ENCODE assay signal across 12 cellular contexts in genomic region chr22:44326549-44326881, GRCh38. TPM values are rescaled to one million over a fixed set of nuclear protein-coding genes. Genes with fewer than 3 reads are reported as not detected.
DNase-seq lines count a peak whose midpoint lies in the region; ATAC-seq, FAIRE-seq and TF ChIP-seq lines count a peak whose summit lies in the region.
"Had no signal": no experiment of that assay in that cellular context is flagged by ENCODE, and none has a peak within 500 bp of the region (broad histone marks: within the 10 kb centered on the region; RNA-seq: fewer than 3 reads in every experiment).

No MANE protein-coding gene starts in this region.

- ATAC-seq in stimulated activated naive CD8-positive, alpha-beta T cell treated with anti-CD3 and anti-CD28 coated beads, Interleukin-15, amount 100 ng/mL, for 72 hours = no peak
- ATAC-seq: HCT116, mucosa of descending colon had no signal

- H3K4me3 ChIP-seq in WI38 (ENCODE audit: low read depth, low read length) = peak overlapping the region; percentile 73
- no peak overlapping the region for H3K4me3 ChIP-seq in hepatocyte
- H3K4me3 ChIP-seq: mucosa of descending colon had no signal

- no peak for FAIRE-seq in urothelium cell line (lab: Jason Lieb, UNC)
- FAIRE-seq: A204.1 had no signal

- no peaks in the 10 kb centered on the region for H3K36me3 Mint-ChIP-seq in T-helper 2 cell treated with Interferon-gamma antibody and Interleukin-4, amounts not matched to agents 5 μg/mL and 100 μg/mL, for 36 hours (ENCODE audit: low read depth)

- no peaks in the 10 kb centered on the region for H3K36me3 ChIP-seq in hepatocyte (replicated peaks; ENCODE audit: insufficient read depth, low read depth)

- H3K9me3 ChIP-seq in hepatocyte (ENCODE audit: low read depth) = no peaks in the 10 kb centered on the region
- H3K9me3 ChIP-seq: mucosa of descending colon had no signal

- H3K4me3 Mint-ChIP-seq in T-helper 2 cell treated with Interferon-gamma antibody and Interleukin-4, amounts not matched to agents 5 μg/mL and 100 μg/mL, for 36 hours = peak overlapping the region; percentile 69
- H3K4me3 Mint-ChIP-seq in stimulated activated naive CD8-positive, alpha-beta T cell treated with anti-CD3 and anti-CD28 coated beads, Interleukin-15, amount 100 ng/mL, for 72 hours = peak overlapping the region; percentile 68 to 83

- H3K27ac ChIP-seq in hepatocyte = peak overlapping the region; percentile 15

- H3K27ac Mint-ChIP-seq in T-helper 2 cell treated with Interferon-gamma antibody and Interleukin-4, amounts not matched to agents 5 μg/mL and 100 μg/mL, for 36 hours = no peak overlapping the region
- H3K27ac Mint-ChIP-seq in stimulated activated naive CD8-positive, alpha-beta T cell treated with anti-CD3 and anti-CD28 coated beads, Interleukin-15, amount 100 ng/mL, for 72 hours = no peak overlapping the region

- peaks cover 11% of the 10 kb centered on the region for H3K4me1 Mint-ChIP-seq in T-helper 2 cell treated with Interferon-gamma antibody and Interleukin-4, amounts not matched to agents 5 μg/mL and 100 μg/mL, for 36 hours (ENCODE audit: low read depth)
- peaks cover 51% of the 10 kb centered on the region for H3K4me1 Mint-ChIP-seq in stimulated activated naive CD8-positive, alpha-beta T cell treated with anti-CD3 and anti-CD28 coated beads, Interleukin-15, amount 100 ng/mL, for 72 hours

- peak overlapping the region; percentile 67 for H3K4me2 ChIP-seq in hepatocyte

- H3K9me3 Mint-ChIP-seq in T-helper 2 cell treated with Interferon-gamma antibody and Interleukin-4, amounts not matched to agents 5 μg/mL and 100 μg/mL, for 36 hours = no peaks in the 10 kb centered on the region
- no peaks in the 10 kb centered on the region for H3K9me3 Mint-ChIP-seq in stimulated activated naive CD8-positive, alpha-beta T cell treated with anti-CD3 and anti-CD28 coated beads, Interleukin-15, amount 100 ng/mL, for 72 hours

- DNase-seq in T-helper 2 cell treated with Interferon-gamma antibody and Interleukin-4, amounts not matched to agents 5 μg/mL and 100 μg/mL, for 36 hours (ENCODE audit: low spot score) = no peak
- DNase-seq in T-helper 2 cell (no peak), hepatocyte (ENCODE audit: low spot score) (no peak), LoVo (ENCODE audit: low spot score) (no peak), GM19238 (ENCODE audit: insufficient read length, low spot score) (no peak), urothelium cell line (ENCODE audit: low spot score) (no peak)
- DNase-seq in stimulated activated naive CD8-positive, alpha-beta T cell treated with anti-CD3 and anti-CD28 coated beads, Interleukin-15, amount 100 ng/mL, for 72 hours = no peak
- DNase-seq: mucosa of descending colon had no signal

- 84% methylated on average over 7 of the region's 7 CpGs for WGBS in hepatocyte (ENCODE audit: low lambda C conversion rate, missing lambda C conversion rate)

- peaks cover 31% of the 10 kb centered on the region for H3K27me3 ChIP-seq in hepatocyte

- H3K79me2 ChIP-seq in hepatocyte = no peaks in the 10 kb centered on the region

- no peaks in the 10 kb centered on the region for H3K4me1 ChIP-seq in hepatocyte (ENCODE audit: insufficient read depth)

- TF ChIP-seq CTCF in WI38 (IDR thresholded peaks at IDR 0.05; ENCODE audit: low read depth, low read length) = no peak
- no peak for TF ChIP-seq CTCF in hepatocyte (IDR thresholded peaks at IDR 0.05; ENCODE audit: poor library complexity)

- peaks cover 60% of the 10 kb centered on the region for H3K27me3 Mint-ChIP-seq in T-helper 2 cell treated with Interferon-gamma antibody and Interleukin-4, amounts not matched to agents 5 μg/mL and 100 μg/mL, for 36 hours (ENCODE audit: low read depth)
- H3K27me3 Mint-ChIP-seq in stimulated activated naive CD8-positive, alpha-beta T cell treated with anti-CD3 and anti-CD28 coated beads, Interleukin-15, amount 100 ng/mL, for 72 hours = peaks cover 60% of the 10 kb centered on the region

- no peaks in the 10 kb centered on the region for H3K9me2 ChIP-seq in hepatocyte (replicated peaks; ENCODE audit: insufficient read depth)

- H2AFZ ChIP-seq in hepatocyte = no peak overlapping the region

- no peaks in the 10 kb centered on the region for H4K20me1 ChIP-seq in hepatocyte (ENCODE audit: insufficient read depth, poor library complexity, severe bottlenecking)

RNA-seq across cellular contexts. Expression of gene SHISAL1, which starts 13.8 kb away (rescaled TPM):
- 1.8 and 2.4 TPM in 2 replicates for total RNA-seq in hepatocyte
- 0.36 and 0.66 TPM in 2 replicates for polyA plus RNA-seq in hepatocyte
- total RNA-seq: epithelial cell of proximal tubule had no signal
